Comparison of ENCODE assay signal across 10 cellular contexts in the genomic region with DNA sequence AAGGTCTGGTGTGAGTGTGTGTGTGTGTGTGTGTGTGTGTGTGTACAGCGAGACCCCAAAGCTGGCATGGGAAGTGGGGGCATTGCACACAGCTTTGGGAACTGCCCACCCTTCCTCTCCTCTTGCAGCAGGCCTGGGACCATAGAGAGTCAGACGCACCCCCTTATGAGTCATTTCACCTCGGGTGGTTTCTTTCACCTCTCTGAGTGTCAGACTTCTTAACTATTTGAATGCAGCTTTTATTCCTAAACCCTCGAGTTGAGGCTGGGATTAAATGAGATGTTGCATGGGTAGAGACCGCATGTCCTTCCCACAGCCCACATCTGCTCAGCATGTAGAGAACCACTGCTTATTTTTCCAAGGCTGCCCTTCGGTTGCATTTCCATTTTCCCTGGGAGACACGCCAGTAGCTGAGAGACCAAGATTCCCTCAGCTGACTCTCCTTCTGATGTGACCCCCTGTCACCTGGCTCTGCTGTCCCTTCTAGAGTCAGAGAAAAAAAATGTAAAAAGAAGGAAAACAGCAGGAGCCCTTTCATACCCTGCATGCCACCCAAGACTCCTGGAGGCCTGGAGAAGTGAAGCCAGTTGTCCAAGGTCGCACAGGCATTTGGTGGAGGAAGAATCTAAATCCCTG.
DNase-seq lines count a peak whose midpoint lies in the region; ATAC-seq, FAIRE-seq and TF ChIP-seq lines count a peak whose summit lies in the region.
"Had no signal": no experiment of that assay in that cellular context is flagged by ENCODE, and none has a peak within 500 bp of the region (broad histone marks: within the 10 kb centered on the region; RNA-seq: fewer than 3 reads in every experiment).

No MANE protein-coding gene starts in this region.

- no peaks in the 10 kb centered on the region for H3K9me3 Mint-ChIP-seq in activated CD8-positive, alpha-beta memory T cell treated with anti-CD3 and anti-CD28 coated beads, Interleukin-2, amount 10 ng/mL, durations not matched to agents 7 days and 5 days (ENCODE audit: low read depth)
- H3K9me3 Mint-ChIP-seq in stimulated activated effector memory CD8-positive, alpha-beta T cell treated with anti-CD3 and anti-CD28 coated beads, Interleukin-12 subunit alpha, Interleukin-12 subunit beta, amount 100 ng/mL, for 72 hours = no peaks in the 10 kb centered on the region
- H3K9me3 Mint-ChIP-seq in activated CD4-positive, alpha-beta memory T cell treated with anti-CD3 and anti-CD28 coated beads for 36 hours = no peaks in the 10 kb centered on the region
- no peaks in the 10 kb centered on the region for H3K9me3 Mint-ChIP-seq in activated CD4-positive, alpha-beta memory T cell treated with anti-CD3 and anti-CD28 coated beads, Interleukin-2, amount 10 ng/mL, durations not matched to agents 7 days and 5 days

- DNase-seq in activated CD8-positive, alpha-beta memory T cell treated with anti-CD3 and anti-CD28 coated beads, Interleukin-2, amount 10 ng/mL, durations not matched to agents 7 days and 5 days = peak; percentile 64
- no peak for DNase-seq in activated CD8-positive, alpha-beta memory T cell treated with anti-CD3 and anti-CD28 coated beads for 24 hours
- peak; percentile 67 for DNase-seq in bronchial epithelial cell (ENCODE audit: low read depth)
- DNase-seq in stimulated activated effector memory CD8-positive, alpha-beta T cell treated with anti-CD3 and anti-CD28 coated beads, Interleukin-12 subunit alpha, Interleukin-12 subunit beta, amount 100 ng/mL, for 72 hours (ENCODE audit: low spot score in 2 of 2) = no peak
- no peak for DNase-seq in activated CD4-positive, alpha-beta memory T cell treated with anti-CD3 and anti-CD28 coated beads for 36 hours
- DNase-seq in activated CD4-positive, alpha-beta memory T cell treated with anti-CD3 and anti-CD28 coated beads, Interleukin-2, amount 10 ng/mL, durations not matched to agents 7 days and 5 days = no peak
- no peak for DNase-seq in NOMO-1 (lab: John Stamatoyannopoulos, UW; ENCODE audit: unreplicated experiment in 2 of 2)
- DNase-seq: glutamatergic neuron, NCI-H2107 had no signal

- H3K4me1 Mint-ChIP-seq in activated CD8-positive, alpha-beta memory T cell treated with anti-CD3 and anti-CD28 coated beads, Interleukin-2, amount 10 ng/mL, durations not matched to agents 7 days and 5 days = peaks cover 43% of the 10 kb centered on the region
- H3K4me1 Mint-ChIP-seq in stimulated activated effector memory CD8-positive, alpha-beta T cell treated with anti-CD3 and anti-CD28 coated beads, Interleukin-12 subunit alpha, Interleukin-12 subunit beta, amount 100 ng/mL, for 72 hours = peaks cover 33% of the 10 kb centered on the region
- peaks cover 12% of the 10 kb centered on the region for H3K4me1 Mint-ChIP-seq in activated CD4-positive, alpha-beta memory T cell treated with anti-CD3 and anti-CD28 coated beads for 36 hours (ENCODE audit: low read depth)
- peaks cover 33% of the 10 kb centered on the region for H3K4me1 Mint-ChIP-seq in activated CD4-positive, alpha-beta memory T cell treated with anti-CD3 and anti-CD28 coated beads, Interleukin-2, amount 10 ng/mL, durations not matched to agents 7 days and 5 days

- peak; percentile 81 for ATAC-seq in activated CD8-positive, alpha-beta memory T cell treated with anti-CD3 and anti-CD28 coated beads, Interleukin-2, amount 10 ng/mL, durations not matched to agents 7 days and 5 days
- peak; percentile 47 for ATAC-seq in HG03354 (IDR thresholded peaks at IDR 0.05; ENCODE audit: poor library complexity, severe bottlenecking, unreplicated experiment)
- peak; percentile 80 for ATAC-seq in stimulated activated effector memory CD8-positive, alpha-beta T cell treated with anti-CD3 and anti-CD28 coated beads, Interleukin-12 subunit alpha, Interleukin-12 subunit beta, amount 100 ng/mL, for 72 hours

- H3K27me3 ChIP-seq in bronchial epithelial cell (ENCODE audit: control insufficient read depth, insufficient read depth, low read length) = no peaks in the 10 kb centered on the region

- no peak overlapping the region for H3K27ac Mint-ChIP-seq in activated CD8-positive, alpha-beta memory T cell treated with anti-CD3 and anti-CD28 coated beads, Interleukin-2, amount 10 ng/mL, durations not matched to agents 7 days and 5 days
- H3K27ac Mint-ChIP-seq in stimulated activated effector memory CD8-positive, alpha-beta T cell treated with anti-CD3 and anti-CD28 coated beads, Interleukin-12 subunit alpha, Interleukin-12 subunit beta, amount 100 ng/mL, for 72 hours = no peak overlapping the region
- H3K27ac Mint-ChIP-seq in activated CD4-positive, alpha-beta memory T cell treated with anti-CD3 and anti-CD28 coated beads for 36 hours = no peak overlapping the region
- H3K27ac Mint-ChIP-seq in activated CD4-positive, alpha-beta memory T cell treated with anti-CD3 and anti-CD28 coated beads, Interleukin-2, amount 10 ng/mL, durations not matched to agents 7 days and 5 days = no peak overlapping the region

- POLR2A ChIA-PET in activated CD4-positive, alpha-beta memory T cell treated with anti-CD3 and anti-CD28 coated beads for 36 hours (lab: Charles Lee) = no interaction called here
- POLR2A ChIA-PET in activated CD4-positive, alpha-beta memory T cell treated with anti-CD3 and anti-CD28 coated beads, Interleukin-2, amount 10 ng/mL, durations not matched to agents 7 days and 5 days (lab: Charles Lee) = no interaction called here

- TF ChIP-seq CTCF in bronchial epithelial cell (IDR thresholded peaks at IDR 0.05; ENCODE audit: insufficient read depth, low read length, severe bottlenecking) = no peak

- no peaks in the 10 kb centered on the region for H3K36me3 Mint-ChIP-seq in activated CD8-positive, alpha-beta memory T cell treated with anti-CD3 and anti-CD28 coated beads, Interleukin-2, amount 10 ng/mL, durations not matched to agents 7 days and 5 days
- H3K36me3 Mint-ChIP-seq in stimulated activated effector memory CD8-positive, alpha-beta T cell treated with anti-CD3 and anti-CD28 coated beads, Interleukin-12 subunit alpha, Interleukin-12 subunit beta, amount 100 ng/mL, for 72 hours = no peaks in the 10 kb centered on the region
- no peaks in the 10 kb centered on the region for H3K36me3 Mint-ChIP-seq in activated CD4-positive, alpha-beta memory T cell treated with anti-CD3 and anti-CD28 coated beads for 36 hours
- no peaks in the 10 kb centered on the region for H3K36me3 Mint-ChIP-seq in activated CD4-positive, alpha-beta memory T cell treated with anti-CD3 and anti-CD28 coated beads, Interleukin-2, amount 10 ng/mL, durations not matched to agents 7 days and 5 days (ENCODE audit: low read depth)

- H3K36me3 ChIP-seq in bronchial epithelial cell (ENCODE audit: control insufficient read depth, insufficient read depth, low read length) = no peaks in the 10 kb centered on the region

- H3K4me3 ChIP-seq in bronchial epithelial cell (ENCODE audit: low read depth, low read length) = no peak overlapping the region

- H3K4me3 Mint-ChIP-seq in activated CD8-positive, alpha-beta memory T cell treated with anti-CD3 and anti-CD28 coated beads, Interleukin-2, amount 10 ng/mL, durations not matched to agents 7 days and 5 days = no peak overlapping the region
- H3K4me3 Mint-ChIP-seq in stimulated activated effector memory CD8-positive, alpha-beta T cell treated with anti-CD3 and anti-CD28 coated beads, Interleukin-12 subunit alpha, Interleukin-12 subunit beta, amount 100 ng/mL, for 72 hours = no peak overlapping the region
- H3K4me3 Mint-ChIP-seq in activated CD4-positive, alpha-beta memory T cell treated with anti-CD3 and anti-CD28 coated beads for 36 hours = no peak overlapping the region
- H3K4me3 Mint-ChIP-seq in activated CD4-positive, alpha-beta memory T cell treated with anti-CD3 and anti-CD28 coated beads, Interleukin-2, amount 10 ng/mL, durations not matched to agents 7 days and 5 days = no peak overlapping the region

- intact Hi-C loops in activated CD4-positive, alpha-beta memory T cell treated with anti-CD3 and anti-CD28 coated beads for 36 hours (cut with micrococcal nuclease) = no loop called here

- peaks cover 60% of the 10 kb centered on the region for H3K27me3 Mint-ChIP-seq in activated CD8-positive, alpha-beta memory T cell treated with anti-CD3 and anti-CD28 coated beads, Interleukin-2, amount 10 ng/mL, durations not matched to agents 7 days and 5 days
- peaks cover 10% of the 10 kb centered on the region for H3K27me3 Mint-ChIP-seq in activated CD4-positive, alpha-beta memory T cell treated with anti-CD3 and anti-CD28 coated beads for 36 hours
- peaks cover 24% of the 10 kb centered on the region for H3K27me3 Mint-ChIP-seq in activated CD4-positive, alpha-beta memory T cell treated with anti-CD3 and anti-CD28 coated beads, Interleukin-2, amount 10 ng/mL, durations not matched to agents 7 days and 5 days

- CTCF ChIA-PET in activated CD8-positive, alpha-beta memory T cell treated with anti-CD3 and anti-CD28 coated beads, Interleukin-2, amount 10 ng/mL, durations not matched to agents 7 days and 5 days (lab: Charles Lee) = interaction anchor here (1.0 kb wide), 1 partner anchor 11 kb away, joined by 3 read pairs; no protein-coding TSS in a partner anchor
- CTCF ChIA-PET in activated CD4-positive, alpha-beta memory T cell treated with anti-CD3 and anti-CD28 coated beads for 36 hours (lab: Charles Lee) = no interaction called here
- CTCF ChIA-PET in activated CD4-positive, alpha-beta memory T cell treated with anti-CD3 and anti-CD28 coated beads, Interleukin-2, amount 10 ng/mL, durations not matched to agents 7 days and 5 days (lab: Charles Lee) = interaction anchor here (1.0 kb wide), 1 partner anchor 101 kb away, joined by 3 read pairs; no protein-coding TSS in a partner anchor

- no peak for FAIRE-seq in bronchial epithelial cell (lab: Jason Lieb, UNC)

Comparison
In these comparisons a context has a peak if more than half of its experiments do, and no peak if none do; other contexts are left out.
1. DNase-seq: peak in activated CD8-positive, alpha-beta memory T cell treated with anti-CD3 and anti-CD28 coated beads, Interleukin-2, amount 10 ng/mL, durations not matched to agents 7 days and 5 days (single experiment) and bronchial epithelial cell (single experiment); none in activated CD8-positive, alpha-beta memory T cell treated with anti-CD3 and anti-CD28 coated beads for 24 hours (single experiment), stimulated activated effector memory CD8-positive, alpha-beta T cell treated with anti-CD3 and anti-CD28 coated beads, Interleukin-12 subunit alpha, Interleukin-12 subunit beta, amount 100 ng/mL, for 72 hours (0 of 2), activated CD4-positive, alpha-beta memory T cell treated with anti-CD3 and anti-CD28 coated beads for 36 hours (single experiment), activated CD4-positive, alpha-beta memory T cell treated with anti-CD3 and anti-CD28 coated beads, Interleukin-2, amount 10 ng/mL, durations not matched to agents 7 days and 5 days (single experiment) and NOMO-1 (0 of 2).
2. Peak in every context shown above with its lines, with median percentiles within 50 percentile points of each other: ATAC-seq.